Comparison of ENCODE assay signal across 13 cellular contexts in genomic region chr7:22402250-22402649, GRCh38. TPM values are rescaled to one million over a fixed set of nuclear protein-coding genes. Genes with fewer than 3 reads are reported as not detected.
DNase-seq lines count a peak whose midpoint lies in the region; ATAC-seq and TF ChIP-seq lines count a peak whose summit lies in the region.
"Had no signal": no experiment of that assay in that cellular context is flagged by ENCODE, and none has a peak within 500 bp of the region (broad histone marks: within the 10 kb centered on the region; RNA-seq: fewer than 3 reads in every experiment).

No MANE protein-coding gene starts in this region.

- H3K9me3 ChIP-seq in SU-DHL-6 (ENCODE audit: insufficient read depth, low read length), result no peaks in the 10 kb centered on the region

- H3K4me2 ChIP-seq in SU-DHL-6 (ENCODE audit: low read depth, low read length, poor library complexity, severe bottlenecking), result no peak overlapping the region

- peak; percentile 61 for DNase-seq in Right ventricle myocardium inferior (ENCODE audit: missing footprints)
- DNase-seq in cardiac septum (ENCODE audit: low spot score), result no peak
- DNase-seq in dermis blood vessel endothelial cell, result no peak
- no peak for DNase-seq in COR-L47 (lab: John Stamatoyannopoulos, UW)
- no peak for DNase-seq in NOMO-1 treated with dmso at 0.1 percent for 144 hours (lab: John Stamatoyannopoulos, UW; ENCODE audit: unreplicated experiment)
- DNase-seq: activated T-cell treated with anti-CD3 and anti-CD28 coated beads, Interleukin-2, amount 50 U/mL, for 48 hours; DMS79 treated with DMSO at 0.1 percent for 48 hours; NCI-H1930; OCI-M1 had no signal

- H3F3A ChIP-seq in SU-DHL-6 (ENCODE audit: insufficient read depth), result no peaks in the 10 kb centered on the region

- H3K36me3 ChIP-seq in SU-DHL-6 (ENCODE audit: low read length), result no peaks in the 10 kb centered on the region

- H3K27ac ChIP-seq in SU-DHL-6 (ENCODE audit: low read depth, low read length), result no peak overlapping the region
- H3K27ac ChIP-seq: epithelial cell of prostate had no signal

- H3K79me2 ChIP-seq in SU-DHL-6 (ENCODE audit: insufficient read depth, low read length), result no peaks in the 10 kb centered on the region

- no peak overlapping the region for H3K4me3 ChIP-seq in SU-DHL-6 (ENCODE audit: insufficient read depth, low read length, poor library complexity, severe bottlenecking)

- no peak overlapping the region for H3K9ac ChIP-seq in SU-DHL-6 (ENCODE audit: low read length)

- no peaks in the 10 kb centered on the region for H4K20me1 ChIP-seq in SU-DHL-6 (ENCODE audit: low read depth, low read length)

- no peaks in the 10 kb centered on the region for H3K27me3 ChIP-seq in SU-DHL-6 (ENCODE audit: low read length)

- intact Hi-C loops in Right ventricle myocardium inferior (cut with DNase I), result no loop called here
- intact Hi-C loops in cardiac septum (cut with DNase I), result no loop called here

- TF ChIP-seq CTCF in SU-DHL-6 (IDR thresholded peaks at IDR 0.05; ENCODE audit: insufficient read depth, low read length, poor library complexity, severe bottlenecking), result no peak

- ATAC-seq in Right ventricle myocardium inferior (no peak), HG03064 (IDR thresholded peaks at IDR 0.05; ENCODE audit: low read depth, unreplicated experiment) (peak; percentile 35)
- no peak for ATAC-seq in activated CD4-positive, CD25-positive, alpha-beta regulatory T cell treated with anti-CD3 and anti-CD28 coated beads, Interleukin-2, amount 50 U/mL, for 24 hours

- peak overlapping the region; percentile 36 for H2AFZ ChIP-seq in SU-DHL-6 (ENCODE audit: low read depth, low read length, severe bottlenecking)

- no peaks in the 10 kb centered on the region for H3K9me2 ChIP-seq in SU-DHL-6 (replicated peaks; ENCODE audit: insufficient read depth, low read length)

RNA-seq across cellular contexts. Expression of gene RAPGEF5, which starts 45.3 kb away (rescaled TPM):
- total RNA-seq in Right ventricle myocardium inferior, result 9.4 TPM
- 22.4 TPM for total RNA-seq in cardiac septum
- 176 and 269 TPM in 2 replicates for total RNA-seq in dermis blood vessel endothelial cell
